ENCODE assay signal across 8 cellular contexts in the genomic region with DNA sequence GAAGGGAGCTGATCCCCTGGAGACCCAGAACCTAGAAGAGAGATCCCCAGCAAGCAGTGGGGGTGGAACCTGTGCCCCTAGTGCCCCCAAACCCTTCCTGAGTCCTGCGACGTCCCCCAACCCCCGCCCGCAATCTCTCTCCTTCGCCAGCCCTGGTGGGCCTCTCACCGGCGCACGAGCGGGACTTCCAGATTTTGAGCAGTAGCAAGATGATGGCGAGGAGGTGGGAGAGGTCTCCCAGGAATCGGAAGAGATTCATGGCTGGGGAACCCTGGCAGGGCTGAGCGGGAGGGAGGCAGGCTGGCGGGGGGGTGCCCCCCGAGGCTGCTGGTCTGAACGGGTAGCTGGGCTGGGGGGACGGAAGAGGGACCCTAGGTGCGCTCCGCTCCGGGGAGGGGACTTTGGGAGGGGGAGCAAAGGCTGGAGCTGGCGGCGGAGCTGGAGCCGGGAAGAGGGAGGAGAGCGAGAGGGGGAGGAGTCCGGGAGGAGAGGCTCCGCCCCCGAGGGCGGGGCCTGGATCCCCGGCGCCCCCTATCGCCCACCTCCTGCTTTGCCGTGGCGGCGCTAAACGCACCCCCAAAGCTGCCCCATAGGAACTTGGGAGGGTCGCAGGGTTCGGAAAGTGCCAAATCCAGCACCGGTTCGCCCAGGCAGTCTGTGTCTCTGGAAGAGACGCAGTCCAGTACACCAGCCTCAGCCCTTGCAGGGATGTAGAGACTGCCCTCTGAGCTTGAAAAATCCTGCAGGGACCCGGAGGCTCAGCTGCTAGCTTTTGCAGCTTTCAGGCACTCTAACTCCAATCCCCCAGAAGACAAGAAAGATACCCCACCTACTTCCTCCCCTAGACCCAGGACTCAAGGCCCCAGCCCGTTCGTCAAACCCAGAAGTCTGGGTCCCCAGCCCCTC.
DNase-seq lines count a peak whose midpoint lies in the region; ATAC-seq lines count a peak whose summit lies in the region.

KDELR1 (minus strand) TSS at position 452 of the 906 bp plus-strand sequence; CDS start at position 259, 193 bp downstream.

- ATAC-seq in HG02678 (IDR thresholded peaks at IDR 0.05; ENCODE audit: unreplicated experiment) (peak; percentile 81), HG03457 (IDR thresholded peaks at IDR 0.05; ENCODE audit: unreplicated experiment) (no peak)

- peak within 1 kb of the TSS; percentile 91 for H3K4me3 ChIP-seq in GM08714 (ENCODE audit: low read length)

- DNase-seq in NCI-H2227 (lab: John Stamatoyannopoulos, UW; ENCODE audit: unreplicated experiment) (peak; percentile 68), cortex of kidney (lab: John Stamatoyannopoulos, UW) (peak; percentile 63), left kidney (ENCODE audit: low read depth, low spot score) (peak; percentile 87)
- DNase-seq in activated CD4-positive, alpha-beta T cell treated with anti-CD3 and anti-CD28 coated beads for 48 hours = peak; percentile 79
- peak; percentile 77 to 82 for DNase-seq in stimulated activated CD4-positive, alpha-beta T cell treated with anti-CD3 and anti-CD28 coated beads, Interleukin-2, amount 100 ng/mL, for 24 hours
